22 cellular contexts compared by ENCODE assay signal in genomic region chr3:130973401-130973800, GRCh38. TPM values are rescaled to one million over a fixed set of nuclear protein-coding genes. Genes with fewer than 3 reads are reported as not detected.
DNase-seq lines count a peak whose midpoint lies in the region; ATAC-seq and TF ChIP-seq lines count a peak whose summit lies in the region.
"Had no signal": no experiment of that assay in that cellular context is flagged by ENCODE, and none has a peak within 500 bp of the region (broad histone marks: within the 10 kb centered on the region; RNA-seq: fewer than 3 reads in every experiment).

No MANE protein-coding gene starts in this region.

- no peak overlapping the region for H3K4me3 Mint-ChIP-seq in activated T-helper 17 cell treated with anti-CD3 and anti-CD28 coated beads, Interleukin-2, amount 50 U/mL, for 72 hours
- H3K4me3 Mint-ChIP-seq: CD14-positive monocyte; CD4-positive, alpha-beta T cell; CD8-positive, alpha-beta memory T cell had no signal

- DNase-seq in AG10803 (ENCODE audit: low read depth) (peak; percentile 28), fibroblast of mammary gland (ENCODE audit: low read depth) (peak; percentile 2), sciatic nerve (ENCODE audit: low spot score) (no peak), left lung (no peak), T-helper 2 cell (no peak)
- no peak for DNase-seq in stimulated activated naive CD8-positive, alpha-beta T cell treated with anti-CD3 and anti-CD28 coated beads, Interleukin-15, Interleukin-2, amounts not matched to agents 100 U/mL and 50 U/mL, for 24 hours
- DNase-seq: AML-193; BE2C; Calu3; CD4-positive, alpha-beta T cell; CD8-positive, alpha-beta memory T cell; DMS53; DMS79 treated with DMSO at 0.1 percent for 48 hours; GF-D8; H7; HCEC 1CT had no signal

- H3K36me3 Mint-ChIP-seq in activated T-helper 17 cell treated with anti-CD3 and anti-CD28 coated beads, Interleukin-2, amount 50 U/mL, for 72 hours (ENCODE audit: low read depth), result peaks cover 92% of the 10 kb centered on the region

- no peak overlapping the region for H3K27ac ChIP-seq in left lung
- H3K27ac ChIP-seq: 22Rv1; BLaER1 treated with 17β-estradiol and CSF1 and Interleukin-3, amounts not matched to agents 10 nM and 100 nM had no signal

- H3K4me1 Mint-ChIP-seq in activated T-helper 17 cell treated with anti-CD3 and anti-CD28 coated beads, Interleukin-2, amount 50 U/mL, for 72 hours, result no peaks in the 10 kb centered on the region
- H3K4me1 Mint-ChIP-seq: CD14-positive monocyte; CD8-positive, alpha-beta memory T cell had no signal

- peak overlapping the region; percentile 26 for H3K27ac Mint-ChIP-seq in activated T-helper 17 cell treated with anti-CD3 and anti-CD28 coated beads, Interleukin-2, amount 50 U/mL, for 72 hours
- H3K27ac Mint-ChIP-seq: CD14-positive monocyte; CD4-positive, alpha-beta T cell had no signal

- TF ChIP-seq CTCF in AG10803 (conservative IDR thresholded peaks at IDR 0.05; ENCODE audit: low read length) (no peak), fibroblast of mammary gland (conservative IDR thresholded peaks at IDR 0.05; ENCODE audit: control insufficient read depth, insufficient read depth, low read depth, low read length) (no peak), left lung (IDR thresholded peaks at IDR 0.05) (no peak)

- H3K27me3 Mint-ChIP-seq in activated T-helper 17 cell treated with anti-CD3 and anti-CD28 coated beads, Interleukin-2, amount 50 U/mL, for 72 hours, result no peaks in the 10 kb centered on the region
- H3K27me3 Mint-ChIP-seq: CD4-positive, alpha-beta T cell; CD8-positive, alpha-beta memory T cell had no signal

- H3K9me3 Mint-ChIP-seq in activated T-helper 17 cell treated with anti-CD3 and anti-CD28 coated beads, Interleukin-2, amount 50 U/mL, for 72 hours, result no peaks in the 10 kb centered on the region
- H3K9me3 Mint-ChIP-seq: CD4-positive, alpha-beta T cell; CD8-positive, alpha-beta memory T cell had no signal

- intact Hi-C loops in sciatic nerve (cut with DNase I), result no loop called here
- intact Hi-C loops in left lung (cut with DNase I), result no loop called here

- H3K4me3 ChIP-seq in AG10803 (ENCODE audit: low read length) (no peak overlapping the region), fibroblast of mammary gland (ENCODE audit: control insufficient read depth, low read depth, low read length) (no peak overlapping the region), left lung (no peak overlapping the region)
- H3K4me3 ChIP-seq: BLaER1 treated with 17β-estradiol and CSF1 and Interleukin-3, amounts not matched to agents 10 nM and 100 nM had no signal

- no peak for ATAC-seq in activated T-helper 17 cell treated with anti-CD3 and anti-CD28 coated beads, Interleukin-2, amount 50 U/mL, for 72 hours (replicated peaks)
- ATAC-seq in sciatic nerve (peak; percentile 45), left lung (no peak), HG03439 (IDR thresholded peaks at IDR 0.05; ENCODE audit: unreplicated experiment) (no peak)
- ATAC-seq in stimulated activated naive CD8-positive, alpha-beta T cell treated with anti-CD3 and anti-CD28 coated beads, Interleukin-15, Interleukin-2, amounts not matched to agents 100 U/mL and 50 U/mL, for 24 hours, result no peak

- H3K36me3 ChIP-seq in left lung, result peaks cover 0 to 66% of the 10 kb centered on the region in 2 donors

- H3K27me3 ChIP-seq in left lung, result no peaks in the 10 kb centered on the region
- H3K27me3 ChIP-seq: BE2C; BLaER1 treated with 17β-estradiol and CSF1 and Interleukin-3, amounts not matched to agents 10 nM and 100 nM had no signal

- no peaks in the 10 kb centered on the region for H3K4me1 ChIP-seq in left lung
- H3K4me1 ChIP-seq: BE2C; BLaER1 treated with 17β-estradiol and CSF1 and Interleukin-3, amounts not matched to agents 10 nM and 100 nM had no signal

- H3K9me3 ChIP-seq in left lung, result no peaks in the 10 kb centered on the region
- H3K9me3 ChIP-seq: BE2C had no signal

RNA-seq across cellular contexts. Expression of gene ASTE1, which starts 53.2 kb away (rescaled TPM):
- total RNA-seq in activated T-helper 17 cell treated with anti-CD3 and anti-CD28 coated beads, Interleukin-2, amount 50 U/mL, for 72 hours, result 10 to 100 TPM in 1 of 2 donors, 1 to 10 TPM in 1; 6.5 to 11.8 TPM
- total RNA-seq in sciatic nerve (7.7 TPM), left lung (1 to 10 TPM; 5.1 to 6.6 TPM)
- total RNA-seq: H1 had no signal

RNA-seq across cellular contexts. Expression of gene NEK11, which starts 53.3 kb away (rescaled TPM):
- total RNA-seq in activated T-helper 17 cell treated with anti-CD3 and anti-CD28 coated beads, Interleukin-2, amount 50 U/mL, for 72 hours, result 1 to 10 TPM; 3.1 to 3.2 TPM
- total RNA-seq in sciatic nerve (16.9 TPM), left lung (1 to 10 TPM; 7.9 to 9.6 TPM)
- total RNA-seq: H1 had no signal

Comparison
In these comparisons a context has a peak if more than half of its experiments do, and no peak if none do; other contexts are left out.
1. DNase-seq: peak in AG10803 (single experiment) and fibroblast of mammary gland (single experiment); none in sciatic nerve (single experiment), stimulated activated naive CD8-positive, alpha-beta T cell treated with anti-CD3 and anti-CD28 coated beads, Interleukin-15, Interleukin-2, amounts not matched to agents 100 U/mL and 50 U/mL, for 24 hours (single experiment), left lung (0 of 2) and T-helper 2 cell (0 of 5).